In the genomic region with DNA sequence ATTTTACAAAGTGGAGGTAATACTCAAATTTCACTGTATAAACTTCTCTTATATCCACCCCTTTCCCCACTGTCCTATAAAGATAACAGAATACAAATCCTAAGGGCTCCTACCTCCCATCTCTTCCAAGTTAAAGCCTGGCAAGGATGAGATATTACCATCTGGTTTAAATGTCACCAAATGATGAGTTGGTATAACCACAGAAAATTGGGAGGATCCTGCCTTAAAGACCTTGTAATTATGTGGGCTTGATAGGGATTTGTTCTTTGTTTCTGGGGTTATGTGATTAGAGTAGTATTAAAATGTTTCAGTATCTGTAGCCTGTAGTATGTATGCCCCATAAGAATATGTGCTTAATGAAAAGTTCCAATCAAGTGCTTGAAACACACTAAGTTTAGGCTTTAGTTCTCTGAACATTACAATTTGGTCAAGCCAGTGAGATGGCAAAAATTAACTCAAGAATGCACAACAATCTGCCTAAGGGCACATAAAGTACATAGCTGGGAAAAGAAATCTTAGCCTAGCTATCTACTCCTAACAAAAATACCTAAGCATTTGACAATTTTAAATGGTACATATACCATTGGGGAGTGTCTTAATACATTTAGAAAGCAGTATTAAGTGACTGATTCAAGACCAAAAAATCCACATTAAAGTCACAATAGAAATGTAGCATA, we compare ENCODE assay signal across 16 cellular contexts. TPM values are rescaled to one million over a fixed set of nuclear protein-coding genes. Genes with fewer than 3 reads are reported as not detected.
DNase-seq lines count a peak whose midpoint lies in the region; ATAC-seq and TF ChIP-seq lines count a peak whose summit lies in the region.
"Had no signal": no experiment of that assay in that cellular context is flagged by ENCODE, and none has a peak within 500 bp of the region (broad histone marks: within the 10 kb centered on the region; RNA-seq: fewer than 3 reads in every experiment).

No MANE protein-coding gene starts in this region.

- no peaks in the 10 kb centered on the region for H3K27me3 Mint-ChIP-seq in mesothelial cell of epicardium (ENCODE audit: low read depth)
- no peaks in the 10 kb centered on the region for H3K27me3 Mint-ChIP-seq in stimulated activated memory B cell treated with anti-CD40 and anti-IgM and Interleukin-4, amounts not matched to agents 10 μg/mL and 1 μg/mL and 100 μg/mL, for 72 hours

- no peak overlapping the region for H3K9ac ChIP-seq in adipocyte (ENCODE audit: low read length)

- H3K9me3 ChIP-seq in adipocyte (ENCODE audit: control insufficient read depth, low read length) = no peaks in the 10 kb centered on the region

- H3K27me3 ChIP-seq in adipocyte (replicated peaks; ENCODE audit: control insufficient read depth, insufficient read depth, low read length) = no peaks in the 10 kb centered on the region

- DNase-seq in EH (ENCODE audit: low read depth) (peak; percentile 57), M059J (ENCODE audit: low read depth) (peak; percentile 62), adipocyte (ENCODE audit: low read depth) (peak; percentile 69), mesothelial cell of epicardium (ENCODE audit: low spot score in 2 of 2, unreplicated experiment in 2 of 2) (no peak), SK-N-DZ (ENCODE audit: low spot score) (no peak)
- DNase-seq: GOT3, KG1, NCI-H1092, NCI-H146, NCI-H2081 treated with DMSO at 0.1 percent for 48 hours, NCI-H510A treated with DMSO at 0.1 percent for 48 hours, NCI-H82, SHP77 had no signal

- H3K4me3 ChIP-seq in adipocyte (ENCODE audit: low read length) = no peak overlapping the region

- ATAC-seq in GM21576 (IDR thresholded peaks at IDR 0.05; ENCODE audit: unreplicated experiment) = no peak
- ATAC-seq in GM18520 (IDR thresholded peaks at IDR 0.05; ENCODE audit: unreplicated experiment) = no peak
- no peak for ATAC-seq in stimulated activated memory B cell treated with anti-CD40 and anti-IgM and Interleukin-4, amounts not matched to agents 10 μg/mL and 1 μg/mL and 100 μg/mL, for 72 hours

- no peaks in the 10 kb centered on the region for H3K9me3 Mint-ChIP-seq in mesothelial cell of epicardium
- H3K9me3 Mint-ChIP-seq in stimulated activated memory B cell treated with anti-CD40 and anti-IgM and Interleukin-4, amounts not matched to agents 10 μg/mL and 1 μg/mL and 100 μg/mL, for 72 hours = peaks cover 3% of the 10 kb centered on the region

- H3K4me3 Mint-ChIP-seq in mesothelial cell of epicardium = no peak overlapping the region
- H3K4me3 Mint-ChIP-seq in stimulated activated memory B cell treated with anti-CD40 and anti-IgM and Interleukin-4, amounts not matched to agents 10 μg/mL and 1 μg/mL and 100 μg/mL, for 72 hours = no peak overlapping the region

- H3K4me1 Mint-ChIP-seq in mesothelial cell of epicardium = peaks cover 32% of the 10 kb centered on the region
- peaks cover 50% of the 10 kb centered on the region for H3K4me1 Mint-ChIP-seq in stimulated activated memory B cell treated with anti-CD40 and anti-IgM and Interleukin-4, amounts not matched to agents 10 μg/mL and 1 μg/mL and 100 μg/mL, for 72 hours

- peaks cover 3% of the 10 kb centered on the region for H3K36me3 ChIP-seq in adipocyte (ENCODE audit: control insufficient read depth, insufficient read depth, low read length, severe bottlenecking)

- no peaks in the 10 kb centered on the region for H3K36me3 Mint-ChIP-seq in mesothelial cell of epicardium
- H3K36me3 Mint-ChIP-seq in stimulated activated memory B cell treated with anti-CD40 and anti-IgM and Interleukin-4, amounts not matched to agents 10 μg/mL and 1 μg/mL and 100 μg/mL, for 72 hours = peaks cover 4% of the 10 kb centered on the region

- TF ChIP-seq CTCF in mesothelial cell of epicardium (IDR thresholded peaks at IDR 0.05; ENCODE audit: unreplicated experiment) = no peak

- peak overlapping the region; percentile 58 for H3K27ac Mint-ChIP-seq in mesothelial cell of epicardium
- no peak overlapping the region for H3K27ac Mint-ChIP-seq in stimulated activated memory B cell treated with anti-CD40 and anti-IgM and Interleukin-4, amounts not matched to agents 10 μg/mL and 1 μg/mL and 100 μg/mL, for 72 hours

- no peaks in the 10 kb centered on the region for H3K4me1 ChIP-seq in adipocyte (ENCODE audit: control insufficient read depth, insufficient read depth, low read length)

RNA-seq across cellular contexts. Expression of a gene that starts 14.0 kb away (rescaled TPM):
- total RNA-seq in M059J (2014; rRNA removed; shearing (Covaris generic)) = 47.0 and 61.0 TPM in 2 replicates
- total RNA-seq in mesothelial cell of epicardium = 230 to 265 TPM (median 260 TPM) in 3 replicates
- polyA plus RNA-seq in SK-N-DZ (2014; cell fraction: cytosol; rRNA removed) = 20.4 and 25.6 TPM in 2 replicates
- 16.1 and 22.6 TPM in 2 replicates for polyA plus RNA-seq in SK-N-DZ (2014; cell fraction: nucleus; rRNA removed)

RNA-seq across cellular contexts. Expression of a gene that starts 16.6 kb away (rescaled TPM):
- total RNA-seq in M059J (2014; rRNA removed; shearing (Covaris generic)) = 0.69 TPM in 1 of 2 replicates, not detected in the other
- total RNA-seq in mesothelial cell of epicardium = 9.9 to 10.6 TPM (median 9.9 TPM) in 3 replicates
- 0.97 TPM in 1 of 2 replicates, not detected in the other for polyA plus RNA-seq in SK-N-DZ (2014; cell fraction: cytosol; rRNA removed)
- 4.6 TPM in 1 of 2 replicates, not detected in the other for polyA plus RNA-seq in SK-N-DZ (2014; cell fraction: nucleus; rRNA removed)

Comparison
In these comparisons a context has a peak if more than half of its experiments do, and no peak if none do; other contexts are left out.
1. DNase-seq: peak in EH (single experiment), M059J (single experiment) and adipocyte (single experiment); none in mesothelial cell of epicardium (0 of 2) and SK-N-DZ (single experiment).